Comparison of ENCODE assay signal across 8 cellular contexts in the genomic region with DNA sequence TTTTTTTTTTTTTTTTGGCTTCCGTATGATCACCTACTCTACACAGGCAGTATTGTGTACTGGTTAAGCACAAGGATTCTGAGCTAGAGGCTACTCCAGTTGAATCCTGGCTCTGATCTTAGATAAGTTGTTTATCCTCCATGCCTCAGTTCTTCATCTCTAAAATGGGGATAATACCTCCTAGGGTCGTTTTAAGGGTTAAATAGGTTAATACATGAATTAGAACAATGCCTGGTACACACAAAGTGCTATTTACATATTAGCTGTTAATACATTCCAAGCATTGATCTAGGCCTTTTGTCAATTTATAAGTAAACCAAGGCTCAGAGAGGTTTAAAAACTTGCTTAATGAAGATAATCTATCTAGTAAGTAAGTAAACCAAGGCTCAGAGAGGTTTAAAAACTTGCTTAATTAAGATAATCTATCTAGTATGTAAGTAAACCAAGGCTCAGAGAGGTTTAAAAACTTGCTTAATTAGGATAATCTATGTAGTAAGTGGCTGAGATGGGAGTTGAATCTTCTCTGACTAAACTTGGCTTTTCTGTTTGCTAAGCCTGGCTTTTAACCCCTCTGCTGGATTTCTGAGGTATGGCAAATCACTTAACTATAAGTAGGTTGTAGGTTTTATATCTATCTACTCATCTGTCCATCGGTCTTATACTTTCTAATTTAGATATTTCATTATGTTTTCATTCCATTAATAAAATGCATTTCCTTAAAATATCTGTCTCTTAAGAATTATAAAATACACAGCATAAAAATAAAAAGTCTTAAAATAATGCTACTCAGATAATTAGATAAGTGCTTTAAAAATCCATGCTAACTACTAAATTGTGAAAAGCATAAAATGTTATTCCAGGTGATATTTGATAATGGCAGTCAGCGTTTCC. TPM values are rescaled to one million over a fixed set of nuclear protein-coding genes. Genes with fewer than 3 reads are reported as not detected.
DNase-seq lines count a peak whose midpoint lies in the region; ATAC-seq and TF ChIP-seq lines count a peak whose summit lies in the region.

No MANE protein-coding gene starts in this region.

- no peak overlapping the region for H2AFZ ChIP-seq in PC-3 (ENCODE audit: low read length)

- H3F3A ChIP-seq in PC-3 (ENCODE audit: low read length, unreplicated experiment), result no peaks in the 10 kb centered on the region

- TF ChIP-seq CTCF in BE2C (IDR thresholded peaks at IDR 0.05; ENCODE audit: low read depth, low read length) (peak; percentile 63), PC-3 (conservative IDR thresholded peaks at IDR 0.05; ENCODE audit: low read depth, low read length) (peak; percentile 55), foreskin fibroblast (IDR thresholded peaks at IDR 0.05; ENCODE audit: low read depth, low read length) (peak; percentile 26)

- no TSS peak for BruUV-seq in PC-3 (replicated peaks; lab: Mats Ljungman, UMichigan)

- H3K4me1 ChIP-seq in BE2C, result peaks cover 28% of the 10 kb centered on the region
- peaks cover 24% of the 10 kb centered on the region for H3K4me1 ChIP-seq in PC-3 (ENCODE audit: insufficient read depth, low read length)

- peak; percentile 13 for DNase-seq in BE2C
- peak; percentile 66 for DNase-seq in PC-3
- DNase-seq in foreskin fibroblast, result peak; percentile 16 to 60
- DNase-seq in cerebellar cortex (ENCODE audit: low spot score), result no peak
- DNase-seq in activated naive CD4-positive, alpha-beta T cell treated with anti-CD3 and anti-CD28 coated beads, Interleukin-2, amount 50 U/mL, for 16 hours, result no peak
- no peak for DNase-seq in cardiac septum (ENCODE audit: low spot score)

- H3K79me2 ChIP-seq in PC-3 (ENCODE audit: low read length), result peaks cover 25% of the 10 kb centered on the region

- ATAC-seq in GM18907 (IDR thresholded peaks at IDR 0.05; ENCODE audit: unreplicated experiment) (peak; percentile 18), HG03095 (IDR thresholded peaks at IDR 0.05; ENCODE audit: unreplicated experiment) (peak; percentile 3), PC-3 (peak; percentile 65)

- POLR2A ChIA-PET in PC-3 (lab: Charles Lee; ENCODE audit: unreplicated experiment), result no interaction called here

- H4K20me1 ChIP-seq in PC-3 (ENCODE audit: low read length), result peaks cover 6% of the 10 kb centered on the region; the same call in 1 of the 2 replicates

- intact Hi-C loops in PC-3 (cut with micrococcal nuclease) (loop anchor here (1.0 kb wide), 2 partner anchors 24 to 82 kb away; no protein-coding TSS in a partner anchor), cardiac septum (cut with DNase I) (no loop called here)

- H3K4me3 ChIP-seq in BE2C (ENCODE audit: low read depth, low read length), result no peak overlapping the region
- H3K4me3 ChIP-seq in PC-3 (ENCODE audit: low read length), result no peak overlapping the region
- no peak overlapping the region for H3K4me3 ChIP-seq in foreskin fibroblast (ENCODE audit: low read depth in 1 of 2, low read length in 2 of 2)

- H3K36me3 ChIP-seq in BE2C, result no peaks in the 10 kb centered on the region
- H3K36me3 ChIP-seq in PC-3 (ENCODE audit: low read depth, low read length), result no peaks in the 10 kb centered on the region

- H3K9me3 ChIP-seq in BE2C (no peaks in the 10 kb centered on the region), PC-3 (ENCODE audit: low read length) (no peaks in the 10 kb centered on the region)

- CTCF ChIA-PET in PC-3 (lab: Charles Lee), result interaction anchor here (1.1 kb wide), 1 partner anchor 24 kb away, joined by 5 read pairs; no protein-coding TSS in a partner anchor

- no peak overlapping the region for H3K9ac ChIP-seq in PC-3 (ENCODE audit: low read length)

- no peak overlapping the region for H3K27ac ChIP-seq in PC-3 (ENCODE audit: low read length)

- no peak overlapping the region for H3K4me2 ChIP-seq in PC-3 (ENCODE audit: low read length)

- H3K9me2 ChIP-seq in PC-3 (replicated peaks; ENCODE audit: low read length), result no peaks in the 10 kb centered on the region

- H3K27me3 ChIP-seq in BE2C (no peaks in the 10 kb centered on the region), PC-3 (ENCODE audit: low read length) (no peaks in the 10 kb centered on the region)

RNA-seq across cellular contexts. Expression of gene ST7, which starts 59.2 kb away (rescaled TPM):
- 48.1 TPM for polyA plus RNA-seq in BE2C (2012; ENCODE audit: insufficient read depth, insufficient read length, low read depth)
- total RNA-seq in PC-3 (2014; rRNA removed) (13.1 and 19.7 TPM in 2 replicates), cardiac septum (23.4 TPM)

Comparison
In these comparisons a context has a peak if more than half of its experiments do, and no peak if none do; other contexts are left out.
1. DNase-seq: peak in BE2C (single experiment), PC-3 (single experiment) and foreskin fibroblast (2 of 2); none in cerebellar cortex (single experiment), activated naive CD4-positive, alpha-beta T cell treated with anti-CD3 and anti-CD28 coated beads, Interleukin-2, amount 50 U/mL, for 16 hours (single experiment) and cardiac septum (single experiment).
2. ATAC-seq: peak in every context shown above with its lines; median percentile 65 in PC-3; 18 in GM18907; 3 in HG03095.
3. Peak in every context shown above with its lines, with median percentiles within 50 percentile points of each other: CTCF ChIP-seq.